ENCODE assay signal across 14 cellular contexts in the genomic region with DNA sequence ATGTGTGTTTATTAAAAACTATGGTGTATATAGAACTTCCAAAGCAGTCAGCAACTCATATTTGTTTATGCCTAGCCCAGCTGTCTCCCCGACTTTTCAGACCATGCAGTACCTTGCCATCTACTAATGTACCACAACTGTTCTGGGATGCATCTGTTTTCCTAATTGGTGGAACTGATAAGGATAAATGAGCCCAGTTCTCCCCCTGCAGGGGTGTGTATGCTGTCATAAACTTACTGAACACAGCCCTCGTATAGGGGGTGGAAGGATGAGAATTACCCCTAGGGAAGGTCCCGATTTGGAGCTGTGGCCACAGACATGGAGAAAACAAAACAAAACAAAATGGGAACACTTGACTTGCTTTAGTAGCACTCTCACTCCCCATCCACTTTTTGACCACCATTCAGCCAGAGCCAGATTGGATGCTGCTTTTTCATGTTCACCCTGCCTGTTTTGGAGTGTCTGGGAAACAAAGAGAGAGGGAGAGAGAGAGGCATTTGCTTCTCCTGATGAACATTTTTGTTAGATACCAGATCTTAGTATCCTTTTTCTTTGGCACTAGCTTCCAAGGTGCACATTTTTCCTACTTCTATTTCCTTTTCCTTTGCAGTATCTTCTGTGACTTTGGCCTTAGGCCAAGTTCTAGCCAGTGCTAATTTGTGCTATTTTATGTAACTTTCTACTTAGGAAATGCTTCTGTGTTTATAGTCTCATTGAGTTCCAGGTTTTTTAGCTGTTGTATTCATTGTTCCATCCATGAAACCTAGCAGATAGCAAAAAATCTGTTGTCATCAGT. TPM values are rescaled to one million over a fixed set of nuclear protein-coding genes. Genes with fewer than 3 reads are reported as not detected.
"Had no signal": no experiment of that assay in that cellular context is flagged by ENCODE, and none has a peak within 500 bp of the region (broad histone marks: within the 10 kb centered on the region; RNA-seq: fewer than 3 reads in every experiment).

No MANE protein-coding gene starts in this region.

- H3K4me1 Mint-ChIP-seq: activated CD4-positive, alpha-beta memory T cell treated with anti-CD3 and anti-CD28 coated beads, Interleukin-2, amount 10 ng/mL, durations not matched to agents 7 days and 5 days; activated naive CD8-positive, alpha-beta T cell treated with anti-CD3 and anti-CD28 coated beads, Interleukin-2, amount 10 ng/mL, durations not matched to agents 7 days and 5 days; natural killer cell; stimulated activated effector memory CD8-positive, alpha-beta T cell treated with anti-CD3 and anti-CD28 coated beads, Interleukin-12 subunit alpha, Interleukin-12 subunit beta, amount 100 ng/mL, for 72 hours had no signal

- H3K36me3 Mint-ChIP-seq: activated naive CD8-positive, alpha-beta T cell treated with anti-CD3 and anti-CD28 coated beads, Interleukin-2, amount 10 ng/mL, durations not matched to agents 7 days and 5 days; natural killer cell; stimulated activated effector memory CD8-positive, alpha-beta T cell treated with anti-CD3 and anti-CD28 coated beads, Interleukin-12 subunit alpha, Interleukin-12 subunit beta, amount 100 ng/mL, for 72 hours had no signal

- H3K9me3 ChIP-seq: heart left ventricle, psoas muscle, right lobe of liver, tibial artery had no signal

- H3K27ac Mint-ChIP-seq: activated CD4-positive, alpha-beta memory T cell treated with anti-CD3 and anti-CD28 coated beads, Interleukin-2, amount 10 ng/mL, durations not matched to agents 7 days and 5 days; activated naive CD8-positive, alpha-beta T cell treated with anti-CD3 and anti-CD28 coated beads, Interleukin-2, amount 10 ng/mL, durations not matched to agents 7 days and 5 days; activated T-cell treated with anti-CD3 and anti-CD28 coated beads, Interleukin-2, amount 50 U/mL, for 72 hours; natural killer cell; stimulated activated effector memory CD8-positive, alpha-beta T cell treated with anti-CD3 and anti-CD28 coated beads, Interleukin-12 subunit alpha, Interleukin-12 subunit beta, amount 100 ng/mL, for 72 hours had no signal

- ATAC-seq: activated T-cell treated with anti-CD3 and anti-CD28 coated beads, Interleukin-2, amount 50 U/mL, for 72 hours; heart left ventricle; natural killer cell; psoas muscle; right lobe of liver; stimulated activated effector memory CD8-positive, alpha-beta T cell treated with anti-CD3 and anti-CD28 coated beads, Interleukin-12 subunit alpha, Interleukin-12 subunit beta, amount 100 ng/mL, for 72 hours had no signal

- H3K27me3 ChIP-seq: heart left ventricle, right lobe of liver, tibial artery had no signal

- H3K36me3 ChIP-seq: heart left ventricle, right lobe of liver, tibial artery had no signal

- H3K4me1 ChIP-seq: heart left ventricle, psoas muscle, tibial artery had no signal

- H3K4me3 ChIP-seq: heart left ventricle, psoas muscle, right lobe of liver, tibial artery had no signal

- H3K9me3 Mint-ChIP-seq: activated CD4-positive, alpha-beta memory T cell treated with anti-CD3 and anti-CD28 coated beads, Interleukin-2, amount 10 ng/mL, durations not matched to agents 7 days and 5 days; activated naive CD8-positive, alpha-beta T cell treated with anti-CD3 and anti-CD28 coated beads, Interleukin-2, amount 10 ng/mL, durations not matched to agents 7 days and 5 days had no signal

- DNase-seq: activated CD4-positive, alpha-beta memory T cell treated with anti-CD3 and anti-CD28 coated beads, Interleukin-2, amount 10 ng/mL, durations not matched to agents 7 days and 5 days; activated CD4-positive, alpha-beta T cell treated with anti-CD3 and anti-CD28 coated beads for 1 hour; activated naive CD8-positive, alpha-beta T cell treated with anti-CD3 and anti-CD28 coated beads, Interleukin-2, amount 10 ng/mL, durations not matched to agents 7 days and 5 days; activated T-cell treated with anti-CD3 and anti-CD28 coated beads, Interleukin-2, amount 50 U/mL, for 72 hours; aorta; foreskin melanocyte; heart left ventricle; mammary epithelial cell; natural killer cell; psoas muscle; tibial artery had no signal

- H3K27ac ChIP-seq: heart left ventricle, psoas muscle, right lobe of liver, tibial artery had no signal

- H3K4me3 Mint-ChIP-seq: activated CD4-positive, alpha-beta memory T cell treated with anti-CD3 and anti-CD28 coated beads, Interleukin-2, amount 10 ng/mL, durations not matched to agents 7 days and 5 days; activated naive CD8-positive, alpha-beta T cell treated with anti-CD3 and anti-CD28 coated beads, Interleukin-2, amount 10 ng/mL, durations not matched to agents 7 days and 5 days; activated T-cell treated with anti-CD3 and anti-CD28 coated beads, Interleukin-2, amount 50 U/mL, for 72 hours; natural killer cell; stimulated activated effector memory CD8-positive, alpha-beta T cell treated with anti-CD3 and anti-CD28 coated beads, Interleukin-12 subunit alpha, Interleukin-12 subunit beta, amount 100 ng/mL, for 72 hours had no signal

- H3K27me3 Mint-ChIP-seq: activated CD4-positive, alpha-beta memory T cell treated with anti-CD3 and anti-CD28 coated beads, Interleukin-2, amount 10 ng/mL, durations not matched to agents 7 days and 5 days; activated naive CD8-positive, alpha-beta T cell treated with anti-CD3 and anti-CD28 coated beads, Interleukin-2, amount 10 ng/mL, durations not matched to agents 7 days and 5 days had no signal

RNA-seq across cellular contexts. Expression of a gene that starts 29.1 kb away (rescaled TPM):
- total RNA-seq: activated CD4-positive, alpha-beta memory T cell treated with anti-CD3 and anti-CD28 coated beads, Interleukin-2, amount 10 ng/mL, durations not matched to agents 7 days and 5 days; activated T-cell treated with anti-CD3 and anti-CD28 coated beads, Interleukin-2, amount 50 U/mL, for 72 hours; endothelial cell of umbilical vein; mammary epithelial cell had no signal
- polyA plus RNA-seq: aorta, endothelial cell of umbilical vein, mammary epithelial cell had no signal
